In genomic region chr2:3298201-3298600, GRCh38 we compare ENCODE assay signal across 19 cellular contexts.
"Had no signal": no experiment of that assay in that cellular context is flagged by ENCODE, and none has a peak within 500 bp of the region (broad histone marks: within the 10 kb centered on the region; RNA-seq: fewer than 3 reads in every experiment).

No MANE protein-coding gene starts in this region.

- ATAC-seq: foreskin keratinocyte; left lobe of liver; natural killer cell; sciatic nerve; stimulated activated naive B cell treated with anti-CD40 and anti-IgM and Interleukin-4, amounts not matched to agents 10 μg/mL and 1 μg/mL and 100 μg/mL, for 72 hours had no signal

- H3K27ac ChIP-seq: colonic mucosa, esophagus squamous epithelium, foreskin keratinocyte, spleen, stomach, thoracic aorta, transverse colon had no signal

- H3K4me1 ChIP-seq: colonic mucosa, foreskin keratinocyte had no signal

- H3K27me3 ChIP-seq: colonic mucosa, esophagus squamous epithelium, foreskin keratinocyte, spleen, stomach, transverse colon had no signal

- H3K36me3 ChIP-seq: colonic mucosa, thoracic aorta, transverse colon had no signal

- H3K4me3 ChIP-seq: colonic mucosa, esophagus squamous epithelium, spleen, stomach, thoracic aorta, transverse colon had no signal

- DNase-seq: colonic mucosa; dermis blood vessel endothelial cell; esophagus squamous epithelium; foreskin keratinocyte; kidney glomerular epithelial cell; mammary epithelial cell; natural killer cell; occipital lobe; stimulated activated CD4-positive, alpha-beta T cell treated with anti-CD3 and anti-CD28 coated beads, Interleukin-15, amount 100 ng/mL, for 24 hours; stimulated activated CD4-positive, alpha-beta T cell treated with anti-CD3 and anti-CD28 coated beads, Interleukin-1b, Interleukin-23, amount 100 ng/mL, for 48 hours; stimulated activated CD4-positive, alpha-beta T cell treated with anti-CD3 and anti-CD28 coated beads, Interleukin-4, amount 100 ng/mL, for 24 hours; stimulated activated naive B cell treated with anti-CD40 and anti-IgM and Interleukin-4, amounts not matched to agents 10 μg/mL and 1 μg/mL and 100 μg/mL, for 72 hours; substantia nigra; transverse colon had no signal
